Comparison of ENCODE assay signal across 19 cellular contexts in genomic region chr11:73728000-73728399, GRCh38.
"Had no signal": no experiment of that assay in that cellular context is flagged by ENCODE, and none has a peak within 500 bp of the region (broad histone marks: within the 10 kb centered on the region; RNA-seq: fewer than 3 reads in every experiment).

No MANE protein-coding gene starts in this region.

- ATAC-seq: heart left ventricle, left colon, WTC11 had no signal

- H3K27ac ChIP-seq: heart left ventricle, neutrophil, ovary, prostate gland, tibial artery had no signal

- H3K27me3 ChIP-seq: heart left ventricle, neutrophil, ovary, tibial artery had no signal

- H3K36me3 ChIP-seq: ovary, prostate gland had no signal

- H3K9me3 ChIP-seq: heart left ventricle, neutrophil, ovary, prostate gland, tibial artery had no signal

- H3K27ac Mint-ChIP-seq: memory B cell; nephron; stimulated activated naive CD8-positive, alpha-beta T cell treated with anti-CD3 and anti-CD28 coated beads, Interleukin-15, Interleukin-2, amounts not matched to agents 100 ng/mL and 50 ng/mL, for 24 hours; WTC11 had no signal

- DNase-seq: activated CD4-positive, alpha-beta T cell treated with anti-CD3 and anti-CD28 coated beads, Interleukin-2, amount 50 U/mL, for 1 hour; activated CD8-positive, alpha-beta memory T cell treated with anti-CD3 and anti-CD28 coated beads for 24 hours; activated CD8-positive, alpha-beta memory T cell treated with anti-CD3 and anti-CD28 coated beads, Interleukin-2, amount 50 U/mL, for 4 hours; activated gamma-delta T cell; activated T-cell treated with anti-CD3 and anti-CD28 coated beads, Interleukin-2, amount 50 U/mL, for 48 hours; cerebellar nuclear complex; heart left ventricle; islet precursor cell; left colon; ovary; stimulated activated CD4-positive, alpha-beta T cell treated with anti-CD3 and anti-CD28 coated beads, Interleukin-4, amount 100 ng/mL, for 4 hours; T-helper 9 cell; tibial artery had no signal

- H3K9me3 Mint-ChIP-seq: memory B cell; nephron; stimulated activated naive CD8-positive, alpha-beta T cell treated with anti-CD3 and anti-CD28 coated beads, Interleukin-15, Interleukin-2, amounts not matched to agents 100 ng/mL and 50 ng/mL, for 24 hours; WTC11 had no signal

- H3K4me3 ChIP-seq: heart left ventricle, ovary, prostate gland, tibial artery had no signal

- H3K27me3 Mint-ChIP-seq: memory B cell; stimulated activated naive CD8-positive, alpha-beta T cell treated with anti-CD3 and anti-CD28 coated beads, Interleukin-15, Interleukin-2, amounts not matched to agents 100 ng/mL and 50 ng/mL, for 24 hours had no signal

- H3K4me1 Mint-ChIP-seq: nephron had no signal

- H3K4me3 Mint-ChIP-seq: memory B cell; nephron; stimulated activated naive CD8-positive, alpha-beta T cell treated with anti-CD3 and anti-CD28 coated beads, Interleukin-15, Interleukin-2, amounts not matched to agents 100 ng/mL and 50 ng/mL, for 24 hours; WTC11 had no signal

- H3K4me1 ChIP-seq: heart left ventricle, prostate gland had no signal
